Comparison of ENCODE assay signal across 9 cellular contexts in genomic region chr22:20206709-20207215, GRCh38. TPM values are rescaled to one million over a fixed set of nuclear protein-coding genes. Genes with fewer than 3 reads are reported as not detected.
A peak's percentile ranks its signal among the peaks of the same experiment; 100 is the strongest.
DNase-seq lines count a peak whose midpoint lies in the region; ATAC-seq and TF ChIP-seq lines count a peak whose summit lies in the region.
"Had no signal": no experiment of that assay in that cellular context is flagged by ENCODE, and none has a peak within 500 bp of the region (broad histone marks: within the 10 kb centered on the region; RNA-seq: fewer than 3 reads in every experiment).

No MANE protein-coding gene starts in this region.

- CTCF ChIA-PET in activated naive CD4-positive, alpha-beta T cell treated with anti-CD3 and anti-CD28 coated beads, Interleukin-2, amount 10 ng/mL, durations not matched to agents 7 days and 5 days (lab: Charles Lee): interaction anchor here (1.0 kb wide), 1 partner anchor 52 kb away, joined by 3 read pairs; no protein-coding TSS in a partner anchor

- H3K27me3 Mint-ChIP-seq in activated naive CD4-positive, alpha-beta T cell treated with anti-CD3 and anti-CD28 coated beads, Interleukin-2, amount 10 ng/mL, durations not matched to agents 7 days and 5 days: peaks cover 12% of the 10 kb centered on the region

- H3K27me3 ChIP-seq in DOHH2 (ENCODE audit: control insufficient read depth, low read length): no peaks in the 10 kb centered on the region
- H3K27me3 ChIP-seq in tibial artery: peaks cover 0 to 19% of the 10 kb centered on the region in 2 donors

- H3K36me3 Mint-ChIP-seq in activated naive CD4-positive, alpha-beta T cell treated with anti-CD3 and anti-CD28 coated beads, Interleukin-2, amount 10 ng/mL, durations not matched to agents 7 days and 5 days: no peaks in the 10 kb centered on the region

- peak overlapping the region; percentile 91 for H3K4me3 Mint-ChIP-seq in activated naive CD4-positive, alpha-beta T cell treated with anti-CD3 and anti-CD28 coated beads, Interleukin-2, amount 10 ng/mL, durations not matched to agents 7 days and 5 days

- peak overlapping the region; percentile 86 for H3K4me2 ChIP-seq in DOHH2 (ENCODE audit: low read length)

- H3F3A ChIP-seq in DOHH2 (ENCODE audit: control insufficient read depth, insufficient read depth): no peaks in the 10 kb centered on the region

- intact Hi-C loops in tibial artery (cut with DNase I; ENCODE audit: low total_unique reads): no loop called here

- H3K4me3 ChIP-seq in DOHH2 (ENCODE audit: low read length): peak overlapping the region; percentile 88
- H3K4me3 ChIP-seq in tibial artery: peak overlapping the region; percentile 45 to 60

- 0 out of 2 replicates have a peak overlapping the region, but pooled peaks have one; percentile 7 for H3K27ac ChIP-seq in DOHH2 (ENCODE audit: low read depth, low read length)
- H3K27ac ChIP-seq in tibial artery: peak overlapping the region; percentile 18 to 61

- ATAC-seq in HG03066 (IDR thresholded peaks at IDR 0.05; ENCODE audit: low read depth, unreplicated experiment): peak; percentile 27

- DNase-seq in activated naive CD4-positive, alpha-beta T cell treated with anti-CD3 and anti-CD28 coated beads, Interleukin-2, amount 10 ng/mL, durations not matched to agents 7 days and 5 days: peak; percentile 57
- DNase-seq in kidney tubule cell (ENCODE audit: low spot score) (peak; percentile 51), tibial artery (no peak), ureter (ENCODE audit: low spot score) (no peak), hippocampal formation (lab: John Stamatoyannopoulos, UW) (no peak), NCI-H510A (lab: John Stamatoyannopoulos, UW) (no peak)

- H4K20me1 ChIP-seq in DOHH2 (ENCODE audit: control insufficient read depth, insufficient read depth, low read depth, low read length): no peaks in the 10 kb centered on the region

- no peaks in the 10 kb centered on the region for H3K9me2 ChIP-seq in DOHH2 (replicated peaks; ENCODE audit: control insufficient read depth, low read length)

- peak overlapping the region; percentile 94 for H3K27ac Mint-ChIP-seq in activated naive CD4-positive, alpha-beta T cell treated with anti-CD3 and anti-CD28 coated beads, Interleukin-2, amount 10 ng/mL, durations not matched to agents 7 days and 5 days

- TF ChIP-seq CTCF in DOHH2 (IDR thresholded peaks at IDR 0.05; ENCODE audit: low read depth, low read length, poor library complexity, severe bottlenecking): no peak
- TF ChIP-seq CTCF in tibial artery (IDR thresholded peaks at IDR 0.05): no peak

- H3K9me3 Mint-ChIP-seq in activated naive CD4-positive, alpha-beta T cell treated with anti-CD3 and anti-CD28 coated beads, Interleukin-2, amount 10 ng/mL, durations not matched to agents 7 days and 5 days: no peaks in the 10 kb centered on the region

- H3K4me1 Mint-ChIP-seq in activated naive CD4-positive, alpha-beta T cell treated with anti-CD3 and anti-CD28 coated beads, Interleukin-2, amount 10 ng/mL, durations not matched to agents 7 days and 5 days: peaks cover 29% of the 10 kb centered on the region

- H3K79me2 ChIP-seq in DOHH2 (ENCODE audit: control insufficient read depth, low read length): peaks cover 9% of the 10 kb centered on the region

- no peaks in the 10 kb centered on the region for H3K9me3 ChIP-seq in DOHH2 (ENCODE audit: control insufficient read depth, insufficient read depth, low read length)
- H3K9me3 ChIP-seq in tibial artery: no peaks in the 10 kb centered on the region

- H3K36me3 ChIP-seq in DOHH2 (ENCODE audit: control insufficient read depth, low read length) (no peaks in the 10 kb centered on the region), tibial artery (no peaks in the 10 kb centered on the region)

- H3K4me1 ChIP-seq in DOHH2 (ENCODE audit: control insufficient read depth, low read length) (peaks cover 14% of the 10 kb centered on the region), tibial artery (peaks cover 4 to 68% (median 22%) of the 10 kb centered on the region in 4 donors)

RNA-seq across cellular contexts. Expression of gene CCDC188, which starts 55.9 kb away (rescaled TPM):
- total RNA-seq in ureter: 2.6 TPM
- total RNA-seq: NCI-H460 had no signal

Comparison
In these comparisons a context has a peak if more than half of its experiments do, and no peak if none do; other contexts are left out.
1. DNase-seq: peak in activated naive CD4-positive, alpha-beta T cell treated with anti-CD3 and anti-CD28 coated beads, Interleukin-2, amount 10 ng/mL, durations not matched to agents 7 days and 5 days (single experiment) and kidney tubule cell (single experiment); none in tibial artery (0 of 2), ureter (single experiment), hippocampal formation (0 of 2) and NCI-H510A (single experiment).